ENCODE assay signal across 12 cellular contexts in the genomic region with DNA sequence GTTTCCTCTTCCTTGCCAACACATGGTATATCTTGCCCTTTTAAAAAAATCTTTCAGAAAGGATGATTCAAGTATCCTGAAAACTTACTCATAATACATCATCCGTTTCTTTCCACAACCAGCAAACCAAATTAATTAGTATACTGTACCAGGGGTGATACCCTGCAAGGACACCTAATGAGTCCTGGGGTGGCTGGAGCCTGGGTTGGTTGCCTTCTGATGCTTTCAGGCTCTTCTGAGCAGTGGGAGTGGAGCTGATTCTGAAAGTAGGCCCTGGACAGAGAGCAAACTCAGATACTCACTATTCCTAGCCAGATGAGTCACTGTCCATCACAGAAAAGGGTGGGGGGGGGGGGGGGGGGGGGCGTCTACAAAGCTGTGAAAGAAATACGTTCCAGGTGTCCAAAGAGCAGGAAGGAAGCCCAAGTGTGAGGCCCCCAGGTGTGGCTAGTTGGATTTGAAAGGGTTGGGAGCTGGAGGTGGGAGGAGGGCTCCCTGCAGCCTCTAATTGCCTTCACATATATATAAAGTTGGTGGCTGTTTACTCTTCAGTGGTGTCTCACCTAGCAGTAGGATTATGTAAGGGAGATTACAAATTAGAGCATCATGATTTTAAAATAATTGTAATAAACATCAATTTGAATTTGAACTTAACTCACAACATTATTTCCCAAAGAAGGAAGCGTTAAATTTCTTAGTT. TPM values are rescaled to one million over a fixed set of nuclear protein-coding genes. Genes with fewer than 3 reads are reported as not detected.
A peak's percentile ranks its signal among the peaks of the same experiment; 100 is the strongest.
DNase-seq lines count a peak whose midpoint lies in the region; ATAC-seq and TF ChIP-seq lines count a peak whose summit lies in the region.
"Had no signal": no experiment of that assay in that cellular context is flagged by ENCODE, and none has a peak within 500 bp of the region (broad histone marks: within the 10 kb centered on the region; RNA-seq: fewer than 3 reads in every experiment).

No MANE protein-coding gene starts in this region.

- no peak overlapping the region for H3K4me2 ChIP-seq in hepatocyte
- H3K4me2 ChIP-seq: smooth muscle cell had no signal

- peaks cover 18% of the 10 kb centered on the region for H3K36me3 Mint-ChIP-seq in activated CD4-positive, alpha-beta T cell treated with anti-CD3 and anti-CD28 coated beads for 36 hours (ENCODE audit: low read depth)
- H3K36me3 Mint-ChIP-seq in naive B cell = peaks cover 8 to 27% of the 10 kb centered on the region in 2 donors

- no peaks in the 10 kb centered on the region for H3K4me1 ChIP-seq in hepatocyte (ENCODE audit: insufficient read depth)
- H3K4me1 ChIP-seq: tibial artery had no signal

- no peak for TF ChIP-seq CTCF in hepatocyte (IDR thresholded peaks at IDR 0.05; ENCODE audit: poor library complexity)

- H3K9me2 ChIP-seq in hepatocyte (replicated peaks; ENCODE audit: insufficient read depth) = no peaks in the 10 kb centered on the region

- H3K9me3 ChIP-seq in hepatocyte (ENCODE audit: low read depth) = no peaks in the 10 kb centered on the region
- H3K9me3 ChIP-seq: tibial artery had no signal

- CTCF ChIA-PET in activated CD4-positive, alpha-beta T cell treated with anti-CD3 and anti-CD28 coated beads for 36 hours (lab: Charles Lee) = no interaction called here

- peak overlapping the region; percentile 84 for H3K27ac Mint-ChIP-seq in activated CD4-positive, alpha-beta T cell treated with anti-CD3 and anti-CD28 coated beads for 36 hours
- peak overlapping the region in 4 of 6 donors; percentile 3 to 93 (median 48) for H3K27ac Mint-ChIP-seq in naive B cell

- intact Hi-C loops in activated CD4-positive, alpha-beta T cell treated with anti-CD3 and anti-CD28 coated beads for 36 hours (cut with DNase I, micrococcal nuclease) = loop anchor here in 1 of 2 experiments (5.0 kb wide), 1 partner anchor 37 kb away; a partner anchor contains a TSS
- intact Hi-C loops in posterior cingulate gyrus (cut with DNase I) = no loop called here

- no peaks in the 10 kb centered on the region for H3K27me3 Mint-ChIP-seq in activated CD4-positive, alpha-beta T cell treated with anti-CD3 and anti-CD28 coated beads for 36 hours
- no peaks in the 10 kb centered on the region for H3K27me3 Mint-ChIP-seq in naive B cell

- no peak overlapping the region for H2AFZ ChIP-seq in hepatocyte

- no peaks in the 10 kb centered on the region for H3K79me2 ChIP-seq in hepatocyte

- H3K4me1 Mint-ChIP-seq in activated CD4-positive, alpha-beta T cell treated with anti-CD3 and anti-CD28 coated beads for 36 hours = peaks cover 13% of the 10 kb centered on the region
- no peaks in the 10 kb centered on the region for H3K4me1 Mint-ChIP-seq in naive B cell

- no peak overlapping the region for H3K27ac ChIP-seq in hepatocyte
- H3K27ac ChIP-seq: neutrophil, tibial artery had no signal

- H3K4me3 Mint-ChIP-seq in activated CD4-positive, alpha-beta T cell treated with anti-CD3 and anti-CD28 coated beads for 36 hours = no peak overlapping the region
- no peak overlapping the region for H3K4me3 Mint-ChIP-seq in naive B cell

- POLR2A ChIA-PET in activated CD4-positive, alpha-beta T cell treated with anti-CD3 and anti-CD28 coated beads for 36 hours (lab: Charles Lee) = interaction anchor here (0.5 kb wide), 1 partner anchor 342 kb away, joined by 4 read pairs; no protein-coding TSS in a partner anchor

- no peaks in the 10 kb centered on the region for H3K9me3 Mint-ChIP-seq in activated CD4-positive, alpha-beta T cell treated with anti-CD3 and anti-CD28 coated beads for 36 hours (ENCODE audit: low read depth)
- no peaks in the 10 kb centered on the region for H3K9me3 Mint-ChIP-seq in naive B cell

- 82% methylated on average over 4 of the region's 4 CpGs for WGBS in hepatocyte (ENCODE audit: low lambda C conversion rate, missing lambda C conversion rate)

- no peaks in the 10 kb centered on the region for H3K36me3 ChIP-seq in hepatocyte (replicated peaks; ENCODE audit: insufficient read depth, low read depth)

- H4K20me1 ChIP-seq in hepatocyte (ENCODE audit: insufficient read depth, poor library complexity, severe bottlenecking) = no peaks in the 10 kb centered on the region

- no peak overlapping the region for H3K4me3 ChIP-seq in hepatocyte
- H3K4me3 ChIP-seq: smooth muscle cell, tibial artery had no signal

- DNase-seq in activated CD4-positive, alpha-beta T cell treated with anti-CD3 and anti-CD28 coated beads for 36 hours = peak; percentile 20
- no peak for DNase-seq in activated CD4-positive, alpha-beta T cell treated with anti-CD3 and anti-CD28 coated beads, Interleukin-2, amount 50 U/mL, for 4 hours
- DNase-seq in HS-5 (ENCODE audit: low read depth) (peak; percentile 16), astrocyte of the hippocampus (ENCODE audit: low read depth, low spot score) (peak; percentile 16), naive B cell (no peak), posterior cingulate gyrus (no peak), hepatocyte (ENCODE audit: low spot score) (no peak), UCSD-AML1 (lab: John Stamatoyannopoulos, UW; ENCODE audit: unreplicated experiment) (no peak)
- DNase-seq: NCI-H2171, tibial artery had no signal

- H3K27me3 ChIP-seq in hepatocyte = no peaks in the 10 kb centered on the region
- H3K27me3 ChIP-seq: neutrophil, tibial artery had no signal

- ATAC-seq in activated CD4-positive, alpha-beta T cell treated with anti-CD3 and anti-CD28 coated beads for 36 hours = peak; percentile 85
- ATAC-seq in naive B cell (ENCODE audit: low read depth in 2 of 2) = no peak

RNA-seq across cellular contexts. Expression of a gene that starts 36.5 kb away (rescaled TPM):
- 10 to 100 TPM; 12.5 to 14.0 TPM for total RNA-seq in activated CD4-positive, alpha-beta T cell treated with anti-CD3 and anti-CD28 coated beads for 36 hours
- 10 to 100 TPM; 13.2 to 21.3 (median 19.6) TPM for polyA plus RNA-seq in naive B cell (ENCODE audit: low read depth in 6 of 6)
- 14.5 and 19.4 TPM in 2 replicates for total RNA-seq in hepatocyte
- polyA plus RNA-seq in hepatocyte = 8.9 and 12.0 TPM in 2 replicates

Comparison
In these comparisons a context has a peak if more than half of its experiments do, and no peak if none do; other contexts are left out.
1. DNase-seq: peak in activated CD4-positive, alpha-beta T cell treated with anti-CD3 and anti-CD28 coated beads for 36 hours (single experiment), HS-5 (single experiment) and astrocyte of the hippocampus (single experiment); none in activated CD4-positive, alpha-beta T cell treated with anti-CD3 and anti-CD28 coated beads, Interleukin-2, amount 50 U/mL, for 4 hours (0 of 2), naive B cell (single experiment), posterior cingulate gyrus (0 of 10), hepatocyte (single experiment) and UCSD-AML1 (single experiment).